In the genomic region with DNA sequence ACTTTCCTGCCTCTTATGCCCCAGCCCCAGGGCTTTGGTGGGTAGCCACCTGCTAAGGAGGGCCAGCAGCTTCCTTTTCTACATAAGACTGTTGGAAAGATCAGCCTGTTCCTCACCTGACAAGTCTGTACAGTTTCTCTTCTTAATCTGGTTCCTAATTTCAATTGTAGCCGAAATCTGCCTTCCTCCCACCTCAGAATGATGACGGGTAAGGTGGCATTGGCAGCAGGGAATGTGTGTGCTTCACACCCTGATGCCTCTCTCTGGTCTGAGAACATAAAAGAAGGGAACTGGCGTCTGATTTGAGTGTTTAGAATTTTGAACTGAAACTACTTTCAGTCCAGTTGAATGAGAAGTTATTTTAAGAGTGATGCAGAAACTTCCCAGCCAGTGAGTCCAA, we compare ENCODE assay signal across 23 cellular contexts. TPM values are rescaled to one million over a fixed set of nuclear protein-coding genes. Genes with fewer than 3 reads are reported as not detected.
DNase-seq lines count a peak whose midpoint lies in the region; ATAC-seq, FAIRE-seq and TF ChIP-seq lines count a peak whose summit lies in the region.
"Had no signal": no experiment of that assay in that cellular context is flagged by ENCODE, and none has a peak within 500 bp of the region (broad histone marks: within the 10 kb centered on the region; RNA-seq: fewer than 3 reads in every experiment).

No MANE protein-coding gene starts in this region.

- peaks cover 7% of the 10 kb centered on the region for H3K9me1 ChIP-seq in keratinocyte (ENCODE audit: control insufficient read depth, extremely low read depth, insufficient read depth, low read length)

- H3K9me3 ChIP-seq in keratinocyte (ENCODE audit: control insufficient read depth, low read depth, low read length) (no peaks in the 10 kb centered on the region), aorta (ENCODE audit: control insufficient read depth, low read length) (no peaks in the 10 kb centered on the region), Karpas-422 (ENCODE audit: low read length) (no peaks in the 10 kb centered on the region)
- H3K9me3 ChIP-seq: BLaER1 treated with 17β-estradiol and CSF1 and Interleukin-3, amounts not matched to agents 10 nM and 100 nM had no signal

- intact Hi-C loops in aorta (cut with DNase I) = no loop called here

- peak overlapping the region; percentile 57 to 85 for H3K27ac Mint-ChIP-seq in activated naive CD4-positive, alpha-beta T cell treated with anti-CD3 and anti-CD28 coated beads, Interleukin-2, amount 50 U/mL, for 72 hours
- H3K27ac Mint-ChIP-seq in activated naive CD4-positive, alpha-beta T cell treated with anti-CD3 and anti-CD28 coated beads, Interleukin-2, amount 10 ng/mL, durations not matched to agents 7 days and 5 days = no peak overlapping the region
- H3K27ac Mint-ChIP-seq in central memory CD8-positive, alpha-beta T cell (ENCODE audit: low read depth) = peak overlapping the region; percentile 41
- H3K27ac Mint-ChIP-seq: IgD-negative memory B cell had no signal

- H3K9me2 ChIP-seq in Karpas-422 (replicated peaks; ENCODE audit: insufficient read depth, low read length) = no peaks in the 10 kb centered on the region

- peaks cover 0 to 4% of the 10 kb centered on the region in 2 donors for H3K36me3 Mint-ChIP-seq in activated naive CD4-positive, alpha-beta T cell treated with anti-CD3 and anti-CD28 coated beads, Interleukin-2, amount 50 U/mL, for 72 hours
- peaks cover 28% of the 10 kb centered on the region for H3K36me3 Mint-ChIP-seq in activated naive CD4-positive, alpha-beta T cell treated with anti-CD3 and anti-CD28 coated beads, Interleukin-2, amount 10 ng/mL, durations not matched to agents 7 days and 5 days
- peaks cover 33% of the 10 kb centered on the region for H3K36me3 Mint-ChIP-seq in central memory CD8-positive, alpha-beta T cell (ENCODE audit: insufficient read depth)
- H3K36me3 Mint-ChIP-seq: IgD-negative memory B cell had no signal

- H3K27me3 ChIP-seq in keratinocyte (ENCODE audit: control insufficient read depth, extremely low read depth, insufficient read depth, low read length) = no peaks in the 10 kb centered on the region
- H3K27me3 ChIP-seq in aorta (ENCODE audit: control insufficient read depth in 1 of 2, insufficient read depth in 2 of 2, low read length in 1 of 2) = no peaks in the 10 kb centered on the region
- H3K27me3 ChIP-seq in Karpas-422 (ENCODE audit: low read length) = no peaks in the 10 kb centered on the region
- H3K27me3 ChIP-seq: BLaER1 treated with 17β-estradiol and CSF1 and Interleukin-3, amounts not matched to agents 10 nM and 100 nM had no signal

- peak overlapping the region; percentile 42 for H3K27ac ChIP-seq in keratinocyte (ENCODE audit: control insufficient read depth, insufficient read depth, low read length)
- H3K27ac ChIP-seq in aorta (ENCODE audit: low read depth in 1 of 2, low read length in 2 of 2) = no peak overlapping the region
- no peak overlapping the region for H3K27ac ChIP-seq in Karpas-422 (ENCODE audit: low read length)
- H3K27ac ChIP-seq: BLaER1 treated with 17β-estradiol and CSF1 and Interleukin-3, amounts not matched to agents 10 nM and 100 nM had no signal

- TF ChIP-seq CTCF in keratinocyte (optimal IDR thresholded peaks at IDR 0.05 in 1 of 3, IDR thresholded peaks at IDR 0.05 in 1 of 3, conservative IDR thresholded peaks at IDR 0.05 in 1 of 3; ENCODE audit: extremely low read depth in 1 of 3, insufficient read depth in 2 of 3, low read length in 3 of 3) = no peak

- no peaks in the 10 kb centered on the region for H3K4me1 Mint-ChIP-seq in activated naive CD4-positive, alpha-beta T cell treated with anti-CD3 and anti-CD28 coated beads, Interleukin-2, amount 10 ng/mL, durations not matched to agents 7 days and 5 days
- H3K4me1 Mint-ChIP-seq in central memory CD8-positive, alpha-beta T cell = peaks cover 23% of the 10 kb centered on the region

- H3K79me2 ChIP-seq in keratinocyte (ENCODE audit: control insufficient read depth, insufficient read depth, low read length) (peaks cover 15% of the 10 kb centered on the region), Karpas-422 (ENCODE audit: low read length) (peaks cover 9% of the 10 kb centered on the region; the same call in 1 of the 2 replicates)

- H3K9ac ChIP-seq in keratinocyte (ENCODE audit: control insufficient read depth, extremely low read depth, insufficient read depth, low read length) (no peak overlapping the region), Karpas-422 (ENCODE audit: low read length) (no peak overlapping the region)

- H2AFZ ChIP-seq in keratinocyte (ENCODE audit: control insufficient read depth, low read length) (no peak overlapping the region), Karpas-422 (ENCODE audit: low read length) (no peak overlapping the region)

- WGBS in aorta, 2 donors = 35 to 36% methylated on average over 3 of the region's 3 CpGs

- peak; percentile 67 for FAIRE-seq in keratinocyte (lab: Jason Lieb, UNC)
- FAIRE-seq: GM12892, GM19239, H54 had no signal

- H3K4me3 ChIP-seq in keratinocyte (ENCODE audit: control insufficient read depth in 2 of 3, extremely low read depth in 1 of 3, insufficient read depth in 2 of 3, low read depth in 1 of 3, low read length in 3 of 3) (no peak overlapping the region), aorta (ENCODE audit: low read length in 2 of 2) (no peak overlapping the region), Karpas-422 (ENCODE audit: low read length) (no peak overlapping the region)
- H3K4me3 ChIP-seq: BLaER1 treated with 17β-estradiol and CSF1 and Interleukin-3, amounts not matched to agents 10 nM and 100 nM had no signal

- H3K4me3 Mint-ChIP-seq in activated naive CD4-positive, alpha-beta T cell treated with anti-CD3 and anti-CD28 coated beads, Interleukin-2, amount 10 ng/mL, durations not matched to agents 7 days and 5 days = no peak overlapping the region
- H3K4me3 Mint-ChIP-seq in central memory CD8-positive, alpha-beta T cell = no peak overlapping the region
- H3K4me3 Mint-ChIP-seq: CD8-positive, alpha-beta T cell; IgD-negative memory B cell had no signal

- dilution Hi-C loops in keratinocyte (cut with MboI; ENCODE audit: extremely low pct_ligation_motif_present, low sequenced_read_pairs) = no loop called here

- no peaks in the 10 kb centered on the region for H3K27me3 Mint-ChIP-seq in activated naive CD4-positive, alpha-beta T cell treated with anti-CD3 and anti-CD28 coated beads, Interleukin-2, amount 10 ng/mL, durations not matched to agents 7 days and 5 days
- H3K27me3 Mint-ChIP-seq in central memory CD8-positive, alpha-beta T cell = no peaks in the 10 kb centered on the region
- H3K27me3 Mint-ChIP-seq: IgD-negative memory B cell had no signal

- DNase-seq in activated naive CD4-positive, alpha-beta T cell treated with anti-CD3 and anti-CD28 coated beads, Interleukin-2, amount 50 U/mL, for 72 hours (ENCODE audit: low spot score in 2 of 2) = no peak
- no peak for DNase-seq in activated naive CD4-positive, alpha-beta T cell treated with anti-CD3 and anti-CD28 coated beads, Interleukin-2, amount 10 ng/mL, durations not matched to agents 7 days and 5 days
- no peak for DNase-seq in central memory CD8-positive, alpha-beta T cell (ENCODE audit: low spot score in 2 of 2)
- DNase-seq in keratinocyte (ENCODE audit: low read depth, low spot score) = no peak
- DNase-seq in superior temporal gyrus (ENCODE audit: extremely low spot score) = peak; percentile 17
- DNase-seq in germinal center (ENCODE audit: low spot score) = no peak
- no peak for DNase-seq in aorta
- DNase-seq in Karpas-422 = no peak
- DNase-seq: 8988T; CD8-positive, alpha-beta T cell; NCI-H1417; NCI-H1694 treated with DMSO at 0.1 percent for 48 hours; NCI-H2081 treated with DMSO at 0.1 percent for 48 hours; NCI-H2171 treated with DMSO at 0.1 percent for 48 hours; NCI-H446; NCI-H526 treated with DMSO at 0.1 percent for 48 hours; PC-3; SHP77 had no signal

- no peaks in the 10 kb centered on the region for H3K9me3 Mint-ChIP-seq in activated naive CD4-positive, alpha-beta T cell treated with anti-CD3 and anti-CD28 coated beads, Interleukin-2, amount 50 U/mL, for 72 hours
- H3K9me3 Mint-ChIP-seq in activated naive CD4-positive, alpha-beta T cell treated with anti-CD3 and anti-CD28 coated beads, Interleukin-2, amount 10 ng/mL, durations not matched to agents 7 days and 5 days = no peaks in the 10 kb centered on the region
- no peaks in the 10 kb centered on the region for H3K9me3 Mint-ChIP-seq in central memory CD8-positive, alpha-beta T cell
- H3K9me3 Mint-ChIP-seq: CD8-positive, alpha-beta T cell; IgD-negative memory B cell had no signal

- H4K20me1 ChIP-seq in keratinocyte (ENCODE audit: control insufficient read depth, extremely low read depth, insufficient read depth, low read length) (peaks cover 5% of the 10 kb centered on the region), Karpas-422 (ENCODE audit: insufficient read depth, low read depth, low read length) (no peaks in the 10 kb centered on the region; the same call in 1 of the 2 replicates)

- peaks cover 26 to 38% of the 10 kb centered on the region in 2 experiments for H3K36me3 ChIP-seq in keratinocyte (ENCODE audit: control insufficient read depth in 2 of 2, extremely low read depth in 1 of 2, insufficient read depth in 2 of 2, low read length in 2 of 2)
- peaks cover 0 to 5% of the 10 kb centered on the region in 2 donors for H3K36me3 ChIP-seq in aorta (ENCODE audit: control insufficient read depth in 1 of 2, insufficient read depth in 2 of 2, low read length in 1 of 2)
- H3K36me3 ChIP-seq in Karpas-422 (ENCODE audit: insufficient read depth, low read length) = peaks cover 4% of the 10 kb centered on the region; the same call in 1 of the 2 replicates

- CTCF ChIA-PET in activated naive CD4-positive, alpha-beta T cell treated with anti-CD3 and anti-CD28 coated beads, Interleukin-2, amount 10 ng/mL, durations not matched to agents 7 days and 5 days (lab: Charles Lee) = no interaction called here

- ATAC-seq in activated naive CD4-positive, alpha-beta T cell treated with anti-CD3 and anti-CD28 coated beads, Interleukin-2, amount 50 U/mL, for 72 hours = no peak
- ATAC-seq in central memory CD8-positive, alpha-beta T cell (replicated peaks; ENCODE audit: extremely low read depth, poor library complexity, severe bottlenecking) = no peak
- ATAC-seq in aorta (ENCODE audit: low FRiP score) = no peak
- ATAC-seq: CD8-positive, alpha-beta T cell; PC-3 had no signal

- H3K4me2 ChIP-seq in keratinocyte (ENCODE audit: control insufficient read depth, extremely low read depth, insufficient read depth, low read depth, low read length) = peak overlapping the region; percentile 31
- H3K4me2 ChIP-seq in Karpas-422 (ENCODE audit: low read depth, low read length, poor library complexity, severe bottlenecking) = no peak overlapping the region
- H3K4me2 ChIP-seq: BLaER1 treated with 17β-estradiol and CSF1 and Interleukin-3, amounts not matched to agents 10 nM and 100 nM had no signal

- peaks cover 39% of the 10 kb centered on the region for H3K4me1 ChIP-seq in keratinocyte (ENCODE audit: control insufficient read depth, extremely low read depth, insufficient read depth, low read length)
- H3K4me1 ChIP-seq in aorta (ENCODE audit: control insufficient read depth in 1 of 2, insufficient read depth in 2 of 2, low read length in 2 of 2) = no peaks in the 10 kb centered on the region
- H3K4me1 ChIP-seq in Karpas-422 (ENCODE audit: low read length) = no peaks in the 10 kb centered on the region
- H3K4me1 ChIP-seq: BLaER1 treated with 17β-estradiol and CSF1 and Interleukin-3, amounts not matched to agents 10 nM and 100 nM had no signal

RNA-seq across cellular contexts. Expression of a gene that starts 16.0 kb away (rescaled TPM):
- total RNA-seq in activated naive CD4-positive, alpha-beta T cell treated with anti-CD3 and anti-CD28 coated beads, Interleukin-2, amount 50 U/mL, for 72 hours = 10 to 100 TPM; 36.0 to 62.2 TPM
- 9.7 to 18.8 TPM (median 10.3 TPM) in 3 replicates for polyA plus RNA-seq in keratinocyte
- 5.0 TPM for polyA plus RNA-seq in keratinocyte (2011; ENCODE audit: low read depth)
- polyA plus RNA-seq in keratinocyte (2011; cell fraction: cytosol; rRNA removed) = 7.6 and 9.8 TPM in 2 replicates
- 36.0 and 48.6 TPM in 2 replicates for polyA plus RNA-seq in keratinocyte (2011; cell fraction: nucleus; rRNA removed)
- polyA plus RNA-seq in keratinocyte (2012; ENCODE audit: low replicate concordance) = 13.9 and 16.2 TPM in 2 replicates
- polyA minus RNA-seq in keratinocyte = 39.8 to 89.3 TPM (median 49.6 TPM) in 3 replicates
- polyA minus RNA-seq in keratinocyte (2011; cell fraction: cytosol; rRNA and poly(A)+ RNA removed) = 25.5 TPM
- polyA minus RNA-seq in keratinocyte (2011; cell fraction: nucleus; rRNA and poly(A)+ RNA removed) = 42.6 and 43.3 TPM in 2 replicates
- 10 to 100 TPM; 54.0 to 82.8 TPM for total RNA-seq in aorta
- 10 to 100 TPM; 11.3 to 36.7 TPM for polyA plus RNA-seq in aorta
- total RNA-seq in Karpas-422 (2014; rRNA removed; shearing (Covaris generic); ENCODE audit: low replicate concordance) = 37.3 and 44.6 TPM in 2 replicates

RNA-seq across cellular contexts. Expression of a gene that starts 16.3 kb away (rescaled TPM):
- 10 to 100 TPM; 55.1 to 55.4 TPM for total RNA-seq in activated naive CD4-positive, alpha-beta T cell treated with anti-CD3 and anti-CD28 coated beads, Interleukin-2, amount 50 U/mL, for 72 hours
- 23.3 to 37.4 TPM (median 28.6 TPM) in 3 replicates for polyA plus RNA-seq in keratinocyte
- polyA plus RNA-seq in keratinocyte (2011; ENCODE audit: low read depth) = 31.8 TPM
- polyA plus RNA-seq in keratinocyte (2011; cell fraction: cytosol; rRNA removed) = 10.3 and 22.4 TPM in 2 replicates
- polyA plus RNA-seq in keratinocyte (2011; cell fraction: nucleus; rRNA removed) = 53.5 and 53.8 TPM in 2 replicates
- 23.3 and 37.7 TPM in 2 replicates for polyA plus RNA-seq in keratinocyte (2012; ENCODE audit: low replicate concordance)
- 17.9 to 26.9 TPM (median 21.9 TPM) in 3 replicates for polyA minus RNA-seq in keratinocyte
- polyA minus RNA-seq in keratinocyte (2011; cell fraction: cytosol; rRNA and poly(A)+ RNA removed) = 29.0 TPM
- polyA minus RNA-seq in keratinocyte (2011; cell fraction: nucleus; rRNA and poly(A)+ RNA removed) = 29.5 and 31.4 TPM in 2 replicates
- total RNA-seq in aorta = 10 to 100 TPM; 29.0 to 44.3 TPM
- polyA plus RNA-seq in aorta = 10 to 100 TPM; 22.0 to 58.4 TPM
- total RNA-seq in Karpas-422 (2014; rRNA removed; shearing (Covaris generic); ENCODE audit: low replicate concordance) = 21.4 and 49.5 TPM in 2 replicates
